ENCODE assay signal across 9 cellular contexts in the genomic region with DNA sequence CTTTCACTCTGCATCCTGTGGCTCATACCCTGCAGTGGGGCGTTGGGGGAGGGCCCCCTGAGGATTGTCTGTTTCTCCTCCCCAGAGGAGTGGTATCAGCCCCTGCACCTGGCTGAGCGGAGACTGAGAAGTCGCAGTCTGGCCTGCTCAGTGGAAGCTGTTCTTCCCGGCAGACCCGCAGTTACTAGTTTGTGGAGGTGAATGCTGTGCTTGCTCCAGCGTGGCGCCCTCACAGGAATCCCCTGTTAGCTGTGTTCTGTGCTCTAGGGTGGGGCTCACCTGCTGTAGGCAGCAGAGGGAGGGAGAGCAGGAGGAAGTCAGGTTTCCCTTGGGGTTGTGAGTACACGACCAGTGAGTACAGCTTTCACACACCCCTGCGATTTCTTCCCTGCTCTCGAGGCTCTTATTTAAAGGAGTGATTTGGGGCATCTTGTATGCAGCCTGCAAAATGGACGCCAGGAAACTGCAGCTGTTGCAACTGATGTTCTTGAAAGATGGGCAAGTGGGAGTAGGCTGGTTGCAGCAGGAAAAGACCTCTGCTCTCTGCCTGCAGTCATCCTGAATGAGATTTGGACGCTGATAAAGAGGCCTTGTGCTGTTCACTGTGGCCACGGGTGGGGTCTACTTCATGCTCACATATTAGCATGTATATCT.
DNase-seq lines count a peak whose midpoint lies in the region; ATAC-seq and TF ChIP-seq lines count a peak whose summit lies in the region.
"Had no signal": no experiment of that assay in that cellular context is flagged by ENCODE, and none has a peak within 500 bp of the region (broad histone marks: within the 10 kb centered on the region; RNA-seq: fewer than 3 reads in every experiment).

No MANE protein-coding gene starts in this region.

- no peaks in the 10 kb centered on the region for H3K9me3 ChIP-seq in mammary epithelial cell (replicated peaks; ENCODE audit: insufficient read depth, low read length)
- H3K9me3 ChIP-seq: left lung had no signal

- H3K4me1 Mint-ChIP-seq in glutamatergic neuron (ENCODE audit: low read depth, unreplicated experiment): peaks cover 36% of the 10 kb centered on the region

- no TSS peak for BruUV-seq in mammary epithelial cell (replicated peaks; lab: Mats Ljungman, UMichigan)

- DNase-seq in DMS79 treated with DMSO at 0.1 percent for 48 hours (lab: John Stamatoyannopoulos, UW) (peak; percentile 31), NCI-H526 (lab: John Stamatoyannopoulos, UW) (peak; percentile 47 to 48), glutamatergic neuron (no peak), NOMO-1 treated with dmso at 0.1 percent for 144 hours (lab: John Stamatoyannopoulos, UW; ENCODE audit: unreplicated experiment) (no peak), mammary epithelial cell (no peak), GM03348 (ENCODE audit: low spot score) (no peak)
- DNase-seq: left lung had no signal

- CTCF ChIA-PET in mammary epithelial cell (lab: Charles Lee; ENCODE audit: low non-redundant PET): no interaction called here

- H3K4me2 ChIP-seq in mammary epithelial cell (ENCODE audit: insufficient read depth, low read depth, low read length): no peak overlapping the region

- peaks cover 87% of the 10 kb centered on the region for H3K79me2 ChIP-seq in mammary epithelial cell (ENCODE audit: insufficient read depth, low read length)

- peaks cover 27% of the 10 kb centered on the region for H3K4me1 ChIP-seq in mammary epithelial cell (ENCODE audit: insufficient read depth, low read length)

- in situ Hi-C loops in mammary epithelial cell (cut with MboI; ENCODE audit: low sequenced_read_pairs in 2 of 2): no loop called here

- H2AFZ ChIP-seq in mammary epithelial cell (ENCODE audit: low read depth, low read length): no peak overlapping the region

- no peaks in the 10 kb centered on the region for H3K27me3 ChIP-seq in mammary epithelial cell (ENCODE audit: insufficient read depth, low read length)
- H3K27me3 ChIP-seq: left lung had no signal

- no peak overlapping the region for H3K4me3 ChIP-seq in mammary epithelial cell (replicated peaks in 1 of 3; ENCODE audit: insufficient read depth in 1 of 3, low read depth in 2 of 3, low read length in 3 of 3)
- H3K4me3 ChIP-seq: left lung had no signal

- peaks cover 15% of the 10 kb centered on the region for H3K36me3 Mint-ChIP-seq in glutamatergic neuron (ENCODE audit: unreplicated experiment)

- intact Hi-C loops in mammary epithelial cell (cut with micrococcal nuclease): no loop called here

- H3K9ac ChIP-seq in mammary epithelial cell (ENCODE audit: insufficient read depth, low read length): no peak overlapping the region

- peaks cover 10% of the 10 kb centered on the region for H3K9me3 Mint-ChIP-seq in glutamatergic neuron (ENCODE audit: unreplicated experiment)

- peak overlapping the region; percentile 49 for H3K27ac Mint-ChIP-seq in glutamatergic neuron (ENCODE audit: unreplicated experiment)

- peak overlapping the region; percentile 8 for H3K4me3 Mint-ChIP-seq in glutamatergic neuron (ENCODE audit: unreplicated experiment)

- peaks cover 11% of the 10 kb centered on the region for H3K27me3 Mint-ChIP-seq in glutamatergic neuron (ENCODE audit: unreplicated experiment)

- ATAC-seq in GM19463 (IDR thresholded peaks at IDR 0.05; ENCODE audit: unreplicated experiment) (peak; percentile 70), GM18870 (IDR thresholded peaks at IDR 0.05; ENCODE audit: unreplicated experiment) (no peak)

- peaks cover 14% of the 10 kb centered on the region for H3K36me3 ChIP-seq in mammary epithelial cell (ENCODE audit: insufficient read depth, low read length)

- dilution Hi-C loops in mammary epithelial cell (cut with HindIII; ENCODE audit: low sequenced_read_pairs): no loop called here

- WGBS in mammary epithelial cell (ENCODE audit: low coverage, missing lambda C conversion rate): 80% methylated on average over 13 of the region's 13 CpGs

- no peaks in the 10 kb centered on the region for H4K20me1 ChIP-seq in mammary epithelial cell (ENCODE audit: insufficient read depth, low read length)

- no peak overlapping the region for H3K27ac ChIP-seq in mammary epithelial cell (ENCODE audit: insufficient read depth, low read depth, low read length)

- no peak for TF ChIP-seq CTCF in glutamatergic neuron (IDR thresholded peaks at IDR 0.05; ENCODE audit: partially characterized antibody, unreplicated experiment)
- no peak for TF ChIP-seq CTCF in mammary epithelial cell (conservative IDR thresholded peaks at IDR 0.05 in 1 of 2, IDR thresholded peaks at IDR 0.05 in 1 of 2; ENCODE audit: extremely low read depth in 1 of 2, insufficient read depth in 1 of 2, low read depth in 1 of 2, low read length in 2 of 2)

Comparison
In these comparisons a context has a peak if more than half of its experiments do, and no peak if none do; other contexts are left out.
1. DNase-seq: peak in DMS79 treated with DMSO at 0.1 percent for 48 hours (single experiment) and NCI-H526 (2 of 2); none in glutamatergic neuron (single experiment), NOMO-1 treated with dmso at 0.1 percent for 144 hours (single experiment), mammary epithelial cell (single experiment) and GM03348 (single experiment).